In the genomic region with DNA sequence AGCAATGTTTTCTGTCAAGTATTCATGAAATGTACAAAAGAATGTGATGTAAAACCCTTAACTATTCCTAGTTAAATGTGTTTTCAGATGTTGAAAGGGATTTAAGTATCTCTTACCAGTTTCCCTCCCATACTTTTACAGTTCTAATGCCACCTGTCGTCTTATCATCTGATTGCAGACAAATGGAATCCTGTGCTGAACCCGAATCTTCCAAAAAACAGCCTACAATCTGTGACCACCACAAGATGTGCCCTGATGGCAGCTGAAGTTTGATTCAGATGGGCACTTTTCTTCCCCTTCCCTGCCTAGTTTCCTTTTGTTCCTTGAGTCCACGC, we compare ENCODE assay signal across 1 cellular context.
TF ChIP-seq lines count a peak whose summit lies in the region.

No MANE protein-coding gene starts in this region.

TF ChIP-seq in HCT116, 20 proteins besides CTCF, POLR2A, EP300 and RAD21 (continued from another document):
- TF ChIP-seq ZFX (IDR thresholded peaks at IDR 0.05): no peak
- TF ChIP-seq, protein P1, sequence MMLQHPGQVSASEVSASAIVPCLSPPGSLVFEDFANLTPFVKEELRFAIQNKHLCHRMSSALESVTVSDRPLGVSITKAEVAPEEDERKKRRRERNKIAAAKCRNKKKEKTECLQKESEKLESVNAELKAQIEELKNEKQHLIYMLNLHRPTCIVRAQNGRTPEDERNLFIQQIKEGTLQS (IDR thresholded peaks at IDR 0.05): no peak
